Comparison of ENCODE assay signal across 23 cellular contexts in genomic region chr1:200376521-200376920, GRCh38. TPM values are rescaled to one million over a fixed set of nuclear protein-coding genes. Genes with fewer than 3 reads are reported as not detected.
DNase-seq lines count a peak whose midpoint lies in the region; ATAC-seq and TF ChIP-seq lines count a peak whose summit lies in the region.
"Had no signal": no experiment of that assay in that cellular context is flagged by ENCODE, and none has a peak within 500 bp of the region (broad histone marks: within the 10 kb centered on the region; RNA-seq: fewer than 3 reads in every experiment).

No MANE protein-coding gene starts in this region.

- H2AK5ac ChIP-seq in trophoblast cell (ENCODE audit: low read length) = no peak overlapping the region

- H3K27me3 Mint-ChIP-seq in glutamatergic neuron (ENCODE audit: unreplicated experiment) (no peaks in the 10 kb centered on the region), T-helper 17 cell (no peaks in the 10 kb centered on the region)
- H3K27me3 Mint-ChIP-seq: activated naive CD4-positive, alpha-beta T cell treated with anti-CD3 and anti-CD28 coated beads, Interleukin-2, amount 10 ng/mL, durations not matched to agents 7 days and 5 days; B cell; central memory CD8-positive, alpha-beta T cell had no signal

- H4K91ac ChIP-seq in trophoblast cell (ENCODE audit: low read depth, low read length) = no peak overlapping the region

- no peak overlapping the region for H4K12ac ChIP-seq in trophoblast cell (ENCODE audit: low read depth, low read length)

- H3K36me3 Mint-ChIP-seq in glutamatergic neuron (ENCODE audit: unreplicated experiment) (no peaks in the 10 kb centered on the region), T-helper 17 cell (ENCODE audit: low read depth) (no peaks in the 10 kb centered on the region)
- H3K36me3 Mint-ChIP-seq: activated naive CD4-positive, alpha-beta T cell treated with anti-CD3 and anti-CD28 coated beads, Interleukin-2, amount 10 ng/mL, durations not matched to agents 7 days and 5 days had no signal

- no peak overlapping the region for H3K4ac ChIP-seq in trophoblast cell (ENCODE audit: low read depth, low read length)

- no peaks in the 10 kb centered on the region for H3K9me3 ChIP-seq in HEK293 (ENCODE audit: control insufficient read depth, insufficient read depth, low read depth, low read length)
- no peaks in the 10 kb centered on the region for H3K9me3 ChIP-seq in trophoblast cell (ENCODE audit: insufficient read depth, low read depth, low read length)
- H3K9me3 ChIP-seq in T-helper 17 cell (ENCODE audit: control insufficient read depth, low read length, poor library complexity, severe bottlenecking) = no peaks in the 10 kb centered on the region
- H3K9me3 ChIP-seq: esophagus muscularis mucosa had no signal

- POLR2A ChIA-PET in HEK293 (lab: Yijun Ruan, JAX) = interaction anchor here (0.6 to 0.7 kb wide), 2 partner anchors 14 to 73 kb away, joined by 3 to 5 read pairs; no protein-coding TSS in a partner anchor

- no peaks in the 10 kb centered on the region for H3K27me3 ChIP-seq in trophoblast cell (ENCODE audit: insufficient read depth, low read length)
- H3K27me3 ChIP-seq: esophagus muscularis mucosa had no signal

- no peak overlapping the region for H3K27ac Mint-ChIP-seq in glutamatergic neuron (ENCODE audit: unreplicated experiment)
- H3K27ac Mint-ChIP-seq in T-helper 17 cell = no peak overlapping the region
- H3K27ac Mint-ChIP-seq: activated naive CD4-positive, alpha-beta T cell treated with anti-CD3 and anti-CD28 coated beads, Interleukin-2, amount 10 ng/mL, durations not matched to agents 7 days and 5 days; B cell had no signal

- DNase-seq in RKO (ENCODE audit: low spot score) = peak; percentile 13
- peak; percentile 89 for DNase-seq in epithelial cell of esophagus (ENCODE audit: low read depth)
- peak; percentile 90 to 91 for DNase-seq in trophoblast cell
- DNase-seq in effector CD8-positive, alpha-beta T cell (lab: John Stamatoyannopoulos, UW) = no peak
- no peak for DNase-seq in glutamatergic neuron
- DNase-seq in T-helper 17 cell = no peak
- DNase-seq in NCI-H345 treated with DMSO at 0.1 percent for 48 hours (lab: John Stamatoyannopoulos, UW; ENCODE audit: unreplicated experiment) = no peak
- DNase-seq: activated CD4-positive, CD25-positive, alpha-beta regulatory T cell treated with anti-CD3 and anti-CD28 coated beads, Interleukin-2, amount 50 U/mL, for 72 hours; activated naive CD4-positive, alpha-beta T cell treated with anti-CD3 and anti-CD28 coated beads, Interleukin-2, amount 10 ng/mL, durations not matched to agents 7 days and 5 days; activated T-cell treated with anti-CD3 and anti-CD28 coated beads, Interleukin-2, amount 50 U/mL, for 4 hours; aorta; COR-L47; immature natural killer cell; NCI-H1694; small intestine; stimulated activated CD4-positive, alpha-beta T cell treated with anti-CD3 and anti-CD28 coated beads, Interleukin-4, amount 100 ng/mL, for 1 hour; T-helper 9 cell had no signal

- H3K4me1 ChIP-seq in HEK293 (ENCODE audit: control insufficient read depth, insufficient read depth, low read length) (peaks cover 7% of the 10 kb centered on the region), trophoblast cell (ENCODE audit: control insufficient read depth in 1 of 2, insufficient read depth in 2 of 2, low read length in 2 of 2) (no peaks in the 10 kb centered on the region)

- H3K4me3 Mint-ChIP-seq in glutamatergic neuron (ENCODE audit: unreplicated experiment) (no peak overlapping the region), T-helper 17 cell (no peak overlapping the region)
- H3K4me3 Mint-ChIP-seq: activated naive CD4-positive, alpha-beta T cell treated with anti-CD3 and anti-CD28 coated beads, Interleukin-2, amount 10 ng/mL, durations not matched to agents 7 days and 5 days; activated T-cell treated with anti-CD3 and anti-CD28 coated beads, Interleukin-2, amount 50 U/mL, for 4 hours; B cell; central memory CD8-positive, alpha-beta T cell; immature natural killer cell had no signal

- H2AFZ ChIP-seq in trophoblast cell (ENCODE audit: insufficient read depth, low read length, poor library complexity) = no peak overlapping the region
- H2AFZ ChIP-seq: PC-9 had no signal

- no peaks in the 10 kb centered on the region for H3K79me1 ChIP-seq in trophoblast cell (ENCODE audit: low read length)

- no peak overlapping the region for H4K8ac ChIP-seq in trophoblast cell (ENCODE audit: low read depth, low read length)

- no peak overlapping the region for H3K4me2 ChIP-seq in trophoblast cell (ENCODE audit: low read length)
- H3K4me2 ChIP-seq: PC-9 had no signal

- no peak overlapping the region for H2BK5ac ChIP-seq in trophoblast cell (ENCODE audit: low read depth, low read length, poor library complexity)

- H3K4me3 ChIP-seq in HEK293 (ENCODE audit: low read depth, low read length) (no peak overlapping the region), epithelial cell of esophagus (ENCODE audit: low read length) (no peak overlapping the region), trophoblast cell (ENCODE audit: low read depth, low read length) (no peak overlapping the region)
- H3K4me3 ChIP-seq: esophagus muscularis mucosa, PC-9 had no signal

- no peaks in the 10 kb centered on the region for H3K79me2 ChIP-seq in trophoblast cell (ENCODE audit: control insufficient read depth, insufficient read depth, low read length, poor library complexity)

- no peaks in the 10 kb centered on the region for H3K9me3 Mint-ChIP-seq in glutamatergic neuron (ENCODE audit: unreplicated experiment)
- H3K9me3 Mint-ChIP-seq: activated naive CD4-positive, alpha-beta T cell treated with anti-CD3 and anti-CD28 coated beads, Interleukin-2, amount 10 ng/mL, durations not matched to agents 7 days and 5 days; activated T-cell treated with anti-CD3 and anti-CD28 coated beads, Interleukin-2, amount 50 U/mL, for 4 hours; central memory CD8-positive, alpha-beta T cell; immature natural killer cell had no signal

- ATAC-seq in T-helper 17 cell = no peak
- ATAC-seq: activated T-cell treated with anti-CD3 and anti-CD28 coated beads, Interleukin-2, amount 50 U/mL, for 4 hours; SK-N-SH treated with all-trans-retinoic acid at 6 μM for 48 hours had no signal

- no peak overlapping the region for H2BK120ac ChIP-seq in trophoblast cell (ENCODE audit: insufficient read depth, low read length, poor library complexity)

- CTCF ChIA-PET in HEK293 (lab: Yijun Ruan, JAX) = interaction anchor here (0.5 to 0.7 kb wide), 2 partner anchors 27 to 267 kb away, joined by 4 read pairs; no protein-coding TSS in a partner anchor

- peaks cover 2% of the 10 kb centered on the region for H3K4me1 Mint-ChIP-seq in glutamatergic neuron (ENCODE audit: low read depth, unreplicated experiment)
- H3K4me1 Mint-ChIP-seq in T-helper 17 cell = no peaks in the 10 kb centered on the region
- H3K4me1 Mint-ChIP-seq: central memory CD8-positive, alpha-beta T cell; immature natural killer cell had no signal

- H2BK12ac ChIP-seq in trophoblast cell (ENCODE audit: low read length) = no peak overlapping the region

- no peak overlapping the region for H3K14ac ChIP-seq in trophoblast cell (ENCODE audit: low read length)

- no peak for TF ChIP-seq CTCF in HEK293 (tag by site-specific recombination; IDR thresholded peaks at IDR 0.05)
- TF ChIP-seq CTCF in epithelial cell of esophagus (IDR thresholded peaks at IDR 0.05; ENCODE audit: insufficient read depth, low read depth, low read length, missing control alignments) = no peak
- no peak for TF ChIP-seq CTCF in glutamatergic neuron (IDR thresholded peaks at IDR 0.05; ENCODE audit: partially characterized antibody, unreplicated experiment)

- no peak overlapping the region for H3K9ac ChIP-seq in trophoblast cell (ENCODE audit: low read length)

- H3K27ac ChIP-seq in HEK293 (ENCODE audit: extremely low read depth, low read depth, low read length) (no peak overlapping the region), trophoblast cell (ENCODE audit: low read depth, low read length) (no peak overlapping the region)
- H3K27ac ChIP-seq: esophagus muscularis mucosa, PC-9 had no signal

- no peak overlapping the region for H3K23ac ChIP-seq in trophoblast cell (ENCODE audit: low read length)

- no peaks in the 10 kb centered on the region for H3K36me3 ChIP-seq in HEK293 (ENCODE audit: control insufficient read depth in 2 of 2, insufficient read depth in 1 of 2, low read length in 2 of 2)
- H3K36me3 ChIP-seq in trophoblast cell (ENCODE audit: control insufficient read depth in 1 of 2, insufficient read depth in 2 of 2, low read length in 2 of 2) = no peaks in the 10 kb centered on the region
- H3K36me3 ChIP-seq: esophagus muscularis mucosa had no signal

- H3K18ac ChIP-seq in trophoblast cell (ENCODE audit: low read length) = no peak overlapping the region

TF ChIP-seq in HEK293, 187 proteins besides CTCF, POLR2A, EP300 and RAD21 (continues in another document):
- TF ChIP-seq ZNF335 (tag by site-specific recombination; conservative IDR thresholded peaks at IDR 0.05) = peak; percentile 55
- peak; percentile 66 for TF ChIP-seq HIC1 (tag by site-specific recombination; IDR thresholded peaks at IDR 0.05)
- no peak for TF ChIP-seq ZNF175 (tag by site-specific recombination; IDR thresholded peaks at IDR 0.05)
- TF ChIP-seq ZNF473 (tag by site-specific recombination; IDR thresholded peaks at IDR 0.05) = no peak
- no peak for TF ChIP-seq ZNF670 (tag by site-specific recombination; IDR thresholded peaks at IDR 0.05; ENCODE audit: low read depth)
- 0 out of 2 replicates have a peak, but pooled peaks have one; percentile 41 for TF ChIP-seq ZXDB (tag by site-specific recombination; IDR thresholded peaks at IDR 0.05)
- TF ChIP-seq ZNF121 (tag by site-specific recombination; IDR thresholded peaks at IDR 0.05) = no peak
- TF ChIP-seq ZNF624 (tag by site-specific recombination; IDR thresholded peaks at IDR 0.05) = no peak

RNA-seq across cellular contexts. Expression of gene ZNF281, which starts 33.3 kb away (rescaled TPM):
- 15.2 and 15.3 TPM in 2 replicates for polyA plus RNA-seq in trophoblast cell (2013)
- 32.2 TPM for total RNA-seq in glutamatergic neuron (ENCODE audit: unreplicated experiment)
- total RNA-seq in T-helper 17 cell = 10 to 100 TPM; 21.9 to 28.7 TPM

Comparison
In these comparisons a context has a peak if more than half of its experiments do, and no peak if none do; other contexts are left out.
1. DNase-seq: peak in RKO (single experiment), epithelial cell of esophagus (single experiment) and trophoblast cell (2 of 2); none in effector CD8-positive, alpha-beta T cell (single experiment), glutamatergic neuron (single experiment), T-helper 17 cell (0 of 3) and NCI-H345 treated with DMSO at 0.1 percent for 48 hours (single experiment).